21 cellular contexts compared by ENCODE assay signal in the genomic region with DNA sequence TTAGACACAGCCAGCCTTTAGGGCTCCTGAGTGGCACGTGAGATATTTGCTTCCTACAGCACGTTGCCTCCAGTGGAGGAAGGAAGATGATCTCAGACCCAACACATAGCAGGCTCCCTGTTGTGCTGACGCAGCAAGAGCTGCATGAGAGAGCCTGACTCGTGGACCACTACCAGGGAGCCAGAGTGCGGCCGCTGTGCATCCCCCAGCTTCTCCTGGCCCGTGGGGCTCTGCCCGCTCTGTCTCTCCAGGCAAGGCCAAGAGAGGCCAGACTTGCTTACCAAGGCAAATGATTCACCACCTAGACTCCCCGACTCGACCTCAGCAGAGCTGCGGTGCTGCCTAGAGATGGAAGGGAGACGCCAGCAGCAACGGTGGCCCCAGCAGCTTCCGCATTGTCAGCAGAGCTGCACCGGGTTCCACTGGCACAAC. TPM values are rescaled to one million over a fixed set of nuclear protein-coding genes. Genes with fewer than 3 reads are reported as not detected.
DNase-seq lines count a peak whose midpoint lies in the region; ATAC-seq, FAIRE-seq and TF ChIP-seq lines count a peak whose summit lies in the region.
"Had no signal": no experiment of that assay in that cellular context is flagged by ENCODE, and none has a peak within 500 bp of the region (broad histone marks: within the 10 kb centered on the region; RNA-seq: fewer than 3 reads in every experiment).

No MANE protein-coding gene starts in this region.

- peaks cover 3% of the 10 kb centered on the region for H3K79me1 ChIP-seq in H9 (ENCODE audit: insufficient read depth, low read depth, low read length, poor library complexity, severe bottlenecking)

- H3K27ac Mint-ChIP-seq in H9 (peak overlapping the region; percentile 2 to 95 (median 82); a peak in 5 of 7 replicates), WTC11 (peak overlapping the region; percentile 48; the same call in 1 of the 2 replicates)
- H3K27ac Mint-ChIP-seq: effector memory CD8-positive, alpha-beta T cell; immature natural killer cell; T-cell had no signal

- H3K27me3 Mint-ChIP-seq in H9 (ENCODE audit: low read depth) (no peaks in the 10 kb centered on the region), WTC11 (ENCODE audit: low read depth) (no peaks in the 10 kb centered on the region)
- H3K27me3 Mint-ChIP-seq: effector memory CD8-positive, alpha-beta T cell; T-cell had no signal

- H3K27ac ChIP-seq in H9 (ENCODE audit: insufficient read length, low read depth, low read length) (no peak overlapping the region), osteoblast (ENCODE audit: low read depth, low read length) (no peak overlapping the region), small intestine (ENCODE audit: low read depth in 1 of 2, low read length in 1 of 2) (no peak overlapping the region)
- H3K27ac ChIP-seq: foreskin keratinocyte had no signal

- H2BK12ac ChIP-seq in H9 (ENCODE audit: insufficient read length, low read depth, low read length) = no peak overlapping the region

- H2BK15ac ChIP-seq in H9 (ENCODE audit: low read depth, low read length) = no peak overlapping the region

- no CpG with 5 or more reads among the region's 15 CpGs for WGBS in H9 (ENCODE audit: extremely low coverage, insufficient read length, low lambda C conversion rate)
- 66 to 79% (median 74%) methylated on average over 15 of the region's 15 CpGs for WGBS in small intestine, 3 donors

- no peak for FAIRE-seq in small intestine (lab: Jason Lieb, UNC)
- FAIRE-seq: H54 had no signal

- no peak overlapping the region for H2BK120ac ChIP-seq in H9 (ENCODE audit: low read depth, low read length, poor library complexity, severe bottlenecking)

- no peak overlapping the region for H4K91ac ChIP-seq in H9 (ENCODE audit: insufficient read length, low read depth, low read length)

- H3K4me2 ChIP-seq in H9 (ENCODE audit: insufficient read depth, insufficient read length, low read length) (no peak overlapping the region), osteoblast (ENCODE audit: insufficient read depth, low read length) (no peak overlapping the region)

- H2AFZ ChIP-seq in H9 (ENCODE audit: low read length) (no peak overlapping the region), osteoblast (ENCODE audit: low read length) (no peak overlapping the region)

- no peak overlapping the region for H2BK5ac ChIP-seq in H9 (ENCODE audit: insufficient read length, low read length)

- H3K36me3 ChIP-seq in osteoblast (ENCODE audit: insufficient read depth, low read length) (no peaks in the 10 kb centered on the region), small intestine (ENCODE audit: control insufficient read depth in 2 of 2, insufficient read depth in 2 of 2, low read length in 2 of 2) (no peaks in the 10 kb centered on the region)
- H3K36me3 ChIP-seq: BE2C had no signal

- H4K5ac ChIP-seq in H9 (ENCODE audit: insufficient read length, low read depth, low read length) = no peak overlapping the region

- H4K20me1 ChIP-seq in H9 (ENCODE audit: control insufficient read depth, insufficient read depth, insufficient read length) (no peaks in the 10 kb centered on the region), osteoblast (ENCODE audit: insufficient read depth, low read length) (no peaks in the 10 kb centered on the region)

- H2BK20ac ChIP-seq in H9 (ENCODE audit: low read depth, low read length, poor library complexity, severe bottlenecking) = no peak overlapping the region

- DNase-seq in H9 = peak; percentile 34
- DNase-seq in WTC11 (ENCODE audit: low spot score) = peak; percentile 22
- DNase-seq in glomerular visceral epithelial cell (ENCODE audit: extremely low spot score) = peak; percentile 82
- peak; percentile 67 for DNase-seq in osteoblast (ENCODE audit: insufficient read length, low spot score, missing footprints)
- DNase-seq in KG1 (lab: John Stamatoyannopoulos, UW) = no peak
- DNase-seq in NCI-H2171 (lab: John Stamatoyannopoulos, UW) = no peak
- no peak for DNase-seq in small intestine
- DNase-seq: activated CD4-positive, CD25-positive, alpha-beta regulatory T cell; activated gamma-delta T cell treated with Interleukin-2 at 50 U/mL for 16 hours; BE2C; DMS 273 treated with DMSO at 0.1 percent for 48 hours; effector memory CD8-positive, alpha-beta T cell; foreskin keratinocyte; immature natural killer cell; KBM-7; midbrain; NCI-H524 treated with DMSO at 0.1 percent for 48 hours; T-cell had no signal

- peaks cover 30 to 35% of the 10 kb centered on the region in 2 experiments for H3K4me1 Mint-ChIP-seq in H9
- peaks cover 40% of the 10 kb centered on the region for H3K4me1 Mint-ChIP-seq in WTC11
- H3K4me1 Mint-ChIP-seq: immature natural killer cell, T-cell had no signal

- H3K36me3 Mint-ChIP-seq in H9 (ENCODE audit: insufficient read depth in 1 of 3, low read depth in 3 of 3) (peaks cover 2 to 17% (median 13%) of the 10 kb centered on the region in 3 experiments; a peak in 6 of 7 replicates), WTC11 (peaks cover 14% of the 10 kb centered on the region)
- H3K36me3 Mint-ChIP-seq: immature natural killer cell had no signal

- TF ChIP-seq CTCF in H9 (conservative IDR thresholded peaks at IDR 0.05) (no peak), WTC11 (IDR thresholded peaks at IDR 0.05) (no peak), osteoblast (IDR thresholded peaks at IDR 0.05; ENCODE audit: extremely low read depth, low read depth, low read length) (no peak)

- no peaks in the 10 kb centered on the region for H3K27me3 ChIP-seq in H9 (ENCODE audit: insufficient read depth, low read length)
- H3K27me3 ChIP-seq in osteoblast (ENCODE audit: insufficient read depth, low read length) = no peaks in the 10 kb centered on the region
- H3K27me3 ChIP-seq in small intestine (ENCODE audit: control insufficient read depth in 2 of 2, insufficient read depth in 2 of 2, low read length in 2 of 2) = no peaks in the 10 kb centered on the region
- H3K27me3 ChIP-seq: foreskin keratinocyte had no signal

- no peak overlapping the region for H3K9ac ChIP-seq in H9 (ENCODE audit: extremely low read depth, insufficient read length, low read length)

- no peak overlapping the region for H3K18ac ChIP-seq in H9 (ENCODE audit: insufficient read length, low read depth, low read length)

- CTCF ChIA-PET in WTC11 (lab: Charles Lee) = interaction anchor here (0.5 to 2.0 kb wide), 8 partner anchors 9 to 698 kb away, joined by 3 to 10 read pairs (median 4); a partner anchor contains a TSS

- no peak overlapping the region for H3T11ph ChIP-seq in H9 (ENCODE audit: low read length)

- H3K79me2 ChIP-seq in H9 (ENCODE audit: insufficient read depth, low read length) = no peaks in the 10 kb centered on the region
- H3K79me2 ChIP-seq in osteoblast (ENCODE audit: insufficient read depth, low read length) = no peaks in the 10 kb centered on the region

- no peak overlapping the region for H3K4me3 ChIP-seq in osteoblast (ENCODE audit: insufficient read depth, low read length)
- no peak overlapping the region for H3K4me3 ChIP-seq in small intestine (ENCODE audit: low read depth in 1 of 2, low read length in 2 of 2)

- no peak overlapping the region for H3K4me3 Mint-ChIP-seq in H9
- no peak overlapping the region for H3K4me3 Mint-ChIP-seq in WTC11
- H3K4me3 Mint-ChIP-seq: effector memory CD8-positive, alpha-beta T cell; immature natural killer cell; T-cell had no signal

- H3K9me3 ChIP-seq in H9 (ENCODE audit: control insufficient read depth, low read depth, low read length) (no peaks in the 10 kb centered on the region), osteoblast (ENCODE audit: low read depth, low read length) (no peaks in the 10 kb centered on the region), small intestine (ENCODE audit: control insufficient read depth, low read depth) (no peaks in the 10 kb centered on the region)
- H3K9me3 ChIP-seq: BE2C had no signal

- no peak overlapping the region for H4K8ac ChIP-seq in H9 (replicated peaks; ENCODE audit: insufficient read length, low read depth, low read length)

- ATAC-seq in WTC11 (peak; percentile 71), HG03469 (IDR thresholded peaks at IDR 0.05; ENCODE audit: unreplicated experiment) (no peak)
- ATAC-seq: effector memory CD8-positive, alpha-beta T cell; foreskin keratinocyte; Panc1; T-cell had no signal

- no peaks in the 10 kb centered on the region for H3K9me3 Mint-ChIP-seq in H9
- H3K9me3 Mint-ChIP-seq in WTC11 = peaks cover 8% of the 10 kb centered on the region
- H3K9me3 Mint-ChIP-seq: effector memory CD8-positive, alpha-beta T cell; immature natural killer cell; T-cell had no signal

- no peak overlapping the region for H3K14ac ChIP-seq in H9 (ENCODE audit: insufficient read depth, low read length)

- H3K4ac ChIP-seq in H9 (ENCODE audit: low read depth, low read length) = no peak overlapping the region

- no peak overlapping the region for H3K23ac ChIP-seq in H9 (ENCODE audit: insufficient read length, low read depth, low read length)

- H3K23me2 ChIP-seq in H9 (ENCODE audit: insufficient read length, low read depth, low read length, poor library complexity, severe bottlenecking) = no peaks in the 10 kb centered on the region

- H3K56ac ChIP-seq in H9 (ENCODE audit: insufficient read length, low read depth, low read length) = no peak overlapping the region

- POLR2A ChIA-PET in WTC11 (lab: Charles Lee) = interaction anchor here (0.6 to 1.6 kb wide), 2 partner anchors 37 to 38 kb away, joined by 3 to 4 read pairs; a partner anchor contains a TSS

- H2AK5ac ChIP-seq in H9 (ENCODE audit: insufficient read length, low read length) = no peak overlapping the region

- H3K4me1 ChIP-seq in H9 (ENCODE audit: insufficient read depth, low read length) (peaks cover 2% of the 10 kb centered on the region; the same call in 1 of the 2 replicates), osteoblast (ENCODE audit: insufficient read depth, low read length) (no peaks in the 10 kb centered on the region), small intestine (ENCODE audit: control insufficient read depth in 2 of 2, insufficient read depth in 1 of 2, low read depth in 1 of 2, low read length in 1 of 2) (no peaks in the 10 kb centered on the region)
- H3K4me1 ChIP-seq: BE2C had no signal

TF ChIP-seq in WTC11, 78 proteins besides CTCF, POLR2A, EP300 and RAD21 (continues in another document):
- TF ChIP-seq, protein P1, sequence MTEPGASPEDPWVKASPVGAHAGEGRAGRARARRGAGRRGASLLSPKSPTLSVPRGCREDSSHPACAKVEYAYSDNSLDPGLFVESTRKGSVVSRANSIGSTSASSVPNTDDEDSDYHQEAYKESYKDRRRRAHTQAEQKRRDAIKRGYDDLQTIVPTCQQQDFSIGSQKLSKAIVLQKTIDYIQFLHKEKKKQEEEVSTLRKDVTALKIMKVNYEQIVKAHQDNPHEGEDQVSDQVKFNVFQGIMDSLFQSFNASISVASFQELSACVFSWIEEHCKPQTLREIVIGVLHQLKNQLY (CRISPR knock-in tag; IDR thresholded peaks at IDR 0.05) = 0 out of 2 replicates have a peak, but pooled peaks have one; percentile 32

RNA-seq across cellular contexts. Expression of a gene that starts 37.5 kb away (rescaled TPM):
- total RNA-seq in H9 (2021) (18.3 and 20.0 TPM in 2 replicates), WTC11 (2021) (28.0 to 29.6 TPM (median 29.4 TPM) in 3 replicates), osteoblast (under 0.01 TPM in 2 replicates)
- 1 to 10 TPM in 2 of 3 donors, under 1 TPM in 1; 0.81 to 3.8 (median 1.3) TPM for polyA plus RNA-seq in small intestine

Comparison
In these comparisons a context has a peak if more than half of its experiments do, and no peak if none do; other contexts are left out.
1. DNase-seq: peak in H9 (single experiment), WTC11 (single experiment), glomerular visceral epithelial cell (single experiment) and osteoblast (single experiment); none in KG1 (single experiment), NCI-H2171 (single experiment) and small intestine (single experiment).
2. RNA of a gene that starts 37.5 kb away (total RNA-seq): 28.0 to 29.6 TPM in WTC11 and 18.3 to 20.0 TPM in H9; under 0.01 TPM in osteoblast; every median in the first group is over 10 times any median in the second.